Comparison of ENCODE assay signal across 2 cellular contexts in the genomic region with DNA sequence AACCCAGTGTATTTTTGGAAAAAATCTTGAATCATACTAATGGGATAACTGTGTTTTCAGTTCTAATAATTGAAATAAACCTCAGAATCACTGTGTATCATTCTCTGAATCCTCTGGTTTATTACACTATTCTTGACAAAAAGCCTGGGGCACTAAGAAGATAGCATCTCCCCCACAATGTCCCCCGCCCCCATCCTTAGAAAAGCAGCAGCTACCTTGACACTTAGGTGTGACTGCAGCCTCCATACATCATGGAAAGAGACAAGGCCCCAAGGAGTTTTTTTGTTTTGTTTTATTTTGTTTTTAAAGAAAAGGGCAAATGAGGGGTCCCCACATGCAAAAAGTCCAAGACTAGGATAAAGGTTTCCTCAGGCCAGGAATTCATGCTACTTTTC.
TF ChIP-seq lines count a peak whose summit lies in the region.

No MANE protein-coding gene starts in this region.

TF ChIP-seq in A549, 52 proteins besides CTCF, POLR2A, EP300 and RAD21 (continued from another document):
- no peak for TF ChIP-seq TFCP2L1 (CRISPR knock-in tag; IDR thresholded peaks at IDR 0.05)
- TF ChIP-seq SMC3 (IDR thresholded peaks at IDR 0.05) = no peak
- no peak for TF ChIP-seq ZC3H11A (IDR thresholded peaks at IDR 0.05)
- TF ChIP-seq FOSL2 (IDR thresholded peaks at IDR 0.05) = no peak
- TF ChIP-seq FOSL2 (CRISPR knock-in tag; IDR thresholded peaks at IDR 0.05) = no peak
- no peak for TF ChIP-seq NR3C1 (IDR thresholded peaks at IDR 0.05)
- TF ChIP-seq RFX5 (IDR thresholded peaks at IDR 0.05) = no peak
- TF ChIP-seq MAFK (IDR thresholded peaks at IDR 0.05; ENCODE audit: partially characterized antibody) = no peak
- TF ChIP-seq, protein P1, sequence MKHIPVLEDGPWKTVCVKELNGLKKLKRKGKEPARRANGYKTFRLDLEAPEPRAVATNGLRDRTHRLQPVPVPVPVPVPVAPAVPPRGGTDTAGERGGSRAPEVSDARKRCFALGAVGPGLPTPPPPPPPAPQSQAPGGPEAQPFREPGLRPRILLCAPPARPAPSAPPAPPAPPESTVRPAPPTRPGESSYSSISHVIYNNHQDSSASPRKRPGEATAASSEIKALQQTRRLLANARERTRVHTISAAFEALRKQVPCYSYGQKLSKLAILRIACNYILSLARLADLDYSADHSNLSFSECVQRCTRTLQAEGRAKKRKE (CRISPR knock-in tag; IDR thresholded peaks at IDR 0.05; ENCODE audit: low read depth) = no peak
- TF ChIP-seq, protein P2, sequence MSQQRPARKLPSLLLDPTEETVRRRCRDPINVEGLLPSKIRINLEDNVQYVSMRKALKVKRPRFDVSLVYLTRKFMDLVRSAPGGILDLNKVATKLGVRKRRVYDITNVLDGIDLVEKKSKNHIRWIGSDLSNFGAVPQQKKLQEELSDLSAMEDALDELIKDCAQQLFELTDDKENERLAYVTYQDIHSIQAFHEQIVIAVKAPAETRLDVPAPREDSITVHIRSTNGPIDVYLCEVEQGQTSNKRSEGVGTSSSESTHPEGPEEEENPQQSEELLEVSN (IDR thresholded peaks at IDR 0.05; ENCODE audit: borderline replicate concordance, low read depth) = no peak
- TF ChIP-seq CBX2 (IDR thresholded peaks at IDR 0.05; ENCODE audit: borderline replicate concordance, low read depth) = no peak
- TF ChIP-seq ZNF302 (CRISPR knock-in tag; IDR thresholded peaks at IDR 0.05) = no peak
- TF ChIP-seq RARB (CRISPR knock-in tag; IDR thresholded peaks at IDR 0.05) = no peak
- no peak for TF ChIP-seq EHMT2 (IDR thresholded peaks at IDR 0.05; ENCODE audit: low read depth)
- TF ChIP-seq POLR2AphosphoS2 (conservative IDR thresholded peaks at IDR 0.05; ENCODE audit: low read length) = no peak
- TF ChIP-seq BHLHE40 (IDR thresholded peaks at IDR 0.05; ENCODE audit: low read depth, low read length) = no peak
- TF ChIP-seq, protein P3, sequence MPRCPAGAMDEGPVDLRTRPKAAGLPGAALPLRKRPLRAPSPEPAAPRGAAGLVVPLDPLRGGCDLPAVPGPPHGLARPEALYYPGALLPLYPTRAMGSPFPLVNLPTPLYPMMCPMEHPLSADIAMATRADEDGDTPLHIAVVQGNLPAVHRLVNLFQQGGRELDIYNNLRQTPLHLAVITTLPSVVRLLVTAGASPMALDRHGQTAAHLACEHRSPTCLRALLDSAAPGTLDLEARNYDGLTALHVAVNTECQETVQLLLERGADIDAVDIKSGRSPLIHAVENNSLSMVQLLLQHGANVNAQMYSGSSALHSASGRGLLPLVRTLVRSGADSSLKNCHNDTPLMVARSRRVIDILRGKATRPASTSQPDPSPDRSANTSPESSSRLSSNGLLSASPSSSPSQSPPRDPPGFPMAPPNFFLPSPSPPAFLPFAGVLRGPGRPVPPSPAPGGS (IDR thresholded peaks at IDR 0.05) = no peak
- TF ChIP-seq KDM1A (IDR thresholded peaks at IDR 0.05; ENCODE audit: low read depth) = no peak

TF ChIP-seq in GM23338, 12 proteins besides CTCF, POLR2A, EP300 and RAD21 (continued from another document):
- TF ChIP-seq JUNB (IDR thresholded peaks at IDR 0.05; ENCODE audit: unreplicated experiment) (no peak), EZH2phosphoT487 (IDR thresholded peaks at IDR 0.05; ENCODE audit: unreplicated experiment) (no peak), NANOG (IDR thresholded peaks at IDR 0.05; ENCODE audit: borderline replicate concordance) (no peak), CREB1 (CRISPR knock-in tag; IDR thresholded peaks at IDR 0.05; ENCODE audit: low read depth) (no peak), EZH2 (IDR thresholded peaks at IDR 0.05; ENCODE audit: low read depth, unreplicated experiment) (no peak)
- TF ChIP-seq, protein P4, sequence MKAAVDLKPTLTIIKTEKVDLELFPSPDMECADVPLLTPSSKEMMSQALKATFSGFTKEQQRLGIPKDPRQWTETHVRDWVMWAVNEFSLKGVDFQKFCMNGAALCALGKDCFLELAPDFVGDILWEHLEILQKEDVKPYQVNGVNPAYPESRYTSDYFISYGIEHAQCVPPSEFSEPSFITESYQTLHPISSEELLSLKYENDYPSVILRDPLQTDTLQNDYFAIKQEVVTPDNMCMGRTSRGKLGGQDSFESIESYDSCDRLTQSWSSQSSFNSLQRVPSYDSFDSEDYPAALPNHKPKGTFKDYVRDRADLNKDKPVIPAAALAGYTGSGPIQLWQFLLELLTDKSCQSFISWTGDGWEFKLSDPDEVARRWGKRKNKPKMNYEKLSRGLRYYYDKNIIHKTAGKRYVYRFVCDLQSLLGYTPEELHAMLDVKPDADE (IDR thresholded peaks at IDR 0.05) = no peak
- TF ChIP-seq, protein P5, sequence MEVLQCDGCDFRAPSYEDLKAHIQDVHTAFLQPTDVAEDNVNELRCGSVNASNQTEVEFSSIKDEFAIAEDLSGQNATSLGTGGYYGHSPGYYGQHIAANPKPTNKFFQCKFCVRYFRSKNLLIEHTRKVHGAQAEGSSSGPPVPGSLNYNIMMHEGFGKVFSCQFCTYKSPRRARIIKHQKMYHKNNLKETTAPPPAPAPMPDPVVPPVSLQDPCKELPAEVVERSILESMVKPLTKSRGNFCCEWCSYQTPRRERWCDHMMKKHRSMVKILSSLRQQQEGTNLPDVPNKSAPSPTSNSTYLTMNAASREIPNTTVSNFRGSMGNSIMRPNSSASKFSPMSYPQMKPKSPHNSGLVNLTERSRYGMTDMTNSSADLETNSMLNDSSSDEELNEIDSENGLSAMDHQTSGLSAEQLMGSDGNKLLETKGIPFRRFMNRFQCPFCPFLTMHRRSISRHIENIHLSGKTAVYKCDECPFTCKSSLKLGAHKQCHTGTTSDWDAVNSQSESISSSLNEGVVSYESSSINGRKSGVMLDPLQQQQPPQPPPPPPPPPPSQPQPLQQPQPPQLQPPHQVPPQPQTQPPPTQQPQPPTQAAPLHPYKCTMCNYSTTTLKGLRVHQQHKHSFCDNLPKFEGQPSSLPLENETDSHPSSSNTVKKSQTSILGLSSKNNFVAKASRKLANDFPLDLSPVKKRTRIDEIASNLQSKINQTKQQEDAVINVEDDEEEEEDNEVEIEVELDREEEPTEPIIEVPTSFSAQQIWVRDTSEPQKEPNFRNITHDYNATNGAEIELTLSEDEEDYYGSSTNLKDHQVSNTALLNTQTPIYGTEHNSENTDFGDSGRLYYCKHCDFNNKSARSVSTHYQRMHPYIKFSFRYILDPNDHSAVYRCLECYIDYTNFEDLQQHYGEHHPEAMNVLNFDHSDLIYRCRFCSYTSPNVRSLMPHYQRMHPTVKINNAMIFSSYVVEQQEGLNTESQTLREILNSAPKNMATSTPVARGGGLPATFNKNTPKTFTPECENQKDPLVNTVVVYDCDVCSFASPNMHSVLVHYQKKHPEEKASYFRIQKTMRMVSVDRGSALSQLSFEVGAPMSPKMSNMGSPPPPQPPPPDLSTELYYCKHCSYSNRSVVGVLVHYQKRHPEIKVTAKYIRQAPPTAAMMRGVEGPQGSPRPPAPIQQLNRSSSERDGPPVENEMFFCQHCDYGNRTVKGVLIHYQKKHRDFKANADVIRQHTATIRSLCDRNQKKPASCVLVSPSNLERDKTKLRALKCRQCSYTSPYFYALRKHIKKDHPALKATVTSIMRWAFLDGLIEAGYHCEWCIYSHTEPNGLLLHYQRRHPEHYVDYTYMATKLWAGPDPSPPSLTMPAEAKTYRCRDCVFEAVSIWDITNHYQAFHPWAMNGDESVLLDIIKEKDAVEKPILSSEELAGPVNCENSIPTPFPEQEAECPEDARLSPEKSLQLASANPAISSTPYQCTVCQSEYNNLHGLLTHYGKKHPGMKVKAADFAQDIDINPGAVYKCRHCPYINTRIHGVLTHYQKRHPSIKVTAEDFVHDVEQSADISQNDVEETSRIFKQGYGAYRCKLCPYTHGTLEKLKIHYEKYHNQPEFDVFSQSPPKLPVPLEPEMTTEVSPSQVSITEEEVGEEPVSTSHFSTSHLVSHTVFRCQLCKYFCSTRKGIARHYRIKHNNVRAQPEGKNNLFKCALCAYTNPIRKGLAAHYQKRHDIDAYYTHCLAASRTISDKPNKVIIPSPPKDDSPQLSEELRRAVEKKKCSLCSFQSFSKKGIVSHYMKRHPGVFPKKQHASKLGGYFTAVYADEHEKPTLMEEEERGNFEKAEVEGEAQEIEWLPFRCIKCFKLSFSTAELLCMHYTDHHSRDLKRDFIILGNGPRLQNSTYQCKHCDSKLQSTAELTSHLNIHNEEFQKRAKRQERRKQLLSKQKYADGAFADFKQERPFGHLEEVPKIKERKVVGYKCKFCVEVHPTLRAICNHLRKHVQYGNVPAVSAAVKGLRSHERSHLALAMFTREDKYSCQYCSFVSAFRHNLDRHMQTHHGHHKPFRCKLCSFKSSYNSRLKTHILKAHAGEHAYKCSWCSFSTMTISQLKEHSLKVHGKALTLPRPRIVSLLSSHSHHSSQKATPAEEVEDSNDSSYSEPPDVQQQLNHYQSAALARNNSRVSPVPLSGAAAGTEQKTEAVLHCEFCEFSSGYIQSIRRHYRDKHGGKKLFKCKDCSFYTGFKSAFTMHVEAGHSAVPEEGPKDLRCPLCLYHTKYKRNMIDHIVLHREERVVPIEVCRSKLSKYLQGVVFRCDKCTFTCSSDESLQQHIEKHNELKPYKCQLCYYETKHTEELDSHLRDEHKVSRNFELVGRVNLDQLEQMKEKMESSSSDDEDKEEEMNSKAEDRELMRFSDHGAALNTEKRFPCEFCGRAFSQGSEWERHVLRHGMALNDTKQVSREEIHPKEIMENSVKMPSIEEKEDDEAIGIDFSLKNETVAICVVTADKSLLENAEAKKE (CRISPR knock-in tag; IDR thresholded peaks at IDR 0.05) = no peak
- TF ChIP-seq, protein P6, sequence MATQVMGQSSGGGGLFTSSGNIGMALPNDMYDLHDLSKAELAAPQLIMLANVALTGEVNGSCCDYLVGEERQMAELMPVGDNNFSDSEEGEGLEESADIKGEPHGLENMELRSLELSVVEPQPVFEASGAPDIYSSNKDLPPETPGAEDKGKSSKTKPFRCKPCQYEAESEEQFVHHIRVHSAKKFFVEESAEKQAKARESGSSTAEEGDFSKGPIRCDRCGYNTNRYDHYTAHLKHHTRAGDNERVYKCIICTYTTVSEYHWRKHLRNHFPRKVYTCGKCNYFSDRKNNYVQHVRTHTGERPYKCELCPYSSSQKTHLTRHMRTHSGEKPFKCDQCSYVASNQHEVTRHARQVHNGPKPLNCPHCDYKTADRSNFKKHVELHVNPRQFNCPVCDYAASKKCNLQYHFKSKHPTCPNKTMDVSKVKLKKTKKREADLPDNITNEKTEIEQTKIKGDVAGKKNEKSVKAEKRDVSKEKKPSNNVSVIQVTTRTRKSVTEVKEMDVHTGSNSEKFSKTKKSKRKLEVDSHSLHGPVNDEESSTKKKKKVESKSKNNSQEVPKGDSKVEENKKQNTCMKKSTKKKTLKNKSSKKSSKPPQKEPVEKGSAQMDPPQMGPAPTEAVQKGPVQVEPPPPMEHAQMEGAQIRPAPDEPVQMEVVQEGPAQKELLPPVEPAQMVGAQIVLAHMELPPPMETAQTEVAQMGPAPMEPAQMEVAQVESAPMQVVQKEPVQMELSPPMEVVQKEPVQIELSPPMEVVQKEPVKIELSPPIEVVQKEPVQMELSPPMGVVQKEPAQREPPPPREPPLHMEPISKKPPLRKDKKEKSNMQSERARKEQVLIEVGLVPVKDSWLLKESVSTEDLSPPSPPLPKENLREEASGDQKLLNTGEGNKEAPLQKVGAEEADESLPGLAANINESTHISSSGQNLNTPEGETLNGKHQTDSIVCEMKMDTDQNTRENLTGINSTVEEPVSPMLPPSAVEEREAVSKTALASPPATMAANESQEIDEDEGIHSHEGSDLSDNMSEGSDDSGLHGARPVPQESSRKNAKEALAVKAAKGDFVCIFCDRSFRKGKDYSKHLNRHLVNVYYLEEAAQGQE (IDR thresholded peaks at IDR 0.05; ENCODE audit: unreplicated experiment) = no peak
